ENCODE assay signal across 20 cellular contexts in genomic region chr12:78149459-78149858, GRCh38.
A peak's percentile ranks its signal among the peaks of the same experiment; 100 is the strongest.
DNase-seq lines count a peak whose midpoint lies in the region; ATAC-seq, FAIRE-seq and TF ChIP-seq lines count a peak whose summit lies in the region.
"Had no signal": no experiment of that assay in that cellular context is flagged by ENCODE, and none has a peak within 500 bp of the region (broad histone marks: within the 10 kb centered on the region; RNA-seq: fewer than 3 reads in every experiment).

No MANE protein-coding gene starts in this region.

- no peak for TF ChIP-seq CTCF in glutamatergic neuron (IDR thresholded peaks at IDR 0.05; ENCODE audit: partially characterized antibody, unreplicated experiment)

- no peaks in the 10 kb centered on the region for H3K9me3 ChIP-seq in small intestine (ENCODE audit: control insufficient read depth, low read depth)
- H3K9me3 ChIP-seq: BLaER1, left ventricle myocardium inferior, transverse colon had no signal

- 68 to 75% (median 70%) methylated on average over 2 of the region's 2 CpGs for WGBS in small intestine, 3 donors

- no peaks in the 10 kb centered on the region for H3K4me1 ChIP-seq in small intestine (ENCODE audit: control insufficient read depth in 2 of 2, insufficient read depth in 1 of 2, low read depth in 1 of 2, low read length in 1 of 2)
- H3K4me1 ChIP-seq: BLaER1, transverse colon had no signal

- no peak for FAIRE-seq in small intestine (lab: Jason Lieb, UNC)
- FAIRE-seq: K562, TTC549 had no signal

- peak; percentile 6 for DNase-seq in EL
- DNase-seq in NCI-H1694 (lab: John Stamatoyannopoulos, UW): peak; percentile 12
- DNase-seq in NCI-H774 (lab: John Stamatoyannopoulos, UW): peak; percentile 81
- DNase-seq in glutamatergic neuron: no peak
- DNase-seq in activated CD4-positive, alpha-beta T cell treated with anti-CD3 and anti-CD28 coated beads, Interleukin-2, amount 50 U/mL, for 1 hour: no peak
- no peak for DNase-seq in small intestine
- DNase-seq: activated CD4-positive, alpha-beta memory T cell treated with anti-CD3 and anti-CD28 coated beads, Interleukin-2, amount 10 ng/mL, durations not matched to agents 7 days and 5 days; dermis blood vessel endothelial cell; H7; left ventricle myocardium inferior; naive B cell; retina; transverse colon had no signal

- H3K27me3 Mint-ChIP-seq in glutamatergic neuron (ENCODE audit: unreplicated experiment): peaks cover 2% of the 10 kb centered on the region
- H3K27me3 Mint-ChIP-seq: activated CD4-positive, alpha-beta memory T cell treated with anti-CD3 and anti-CD28 coated beads, Interleukin-2, amount 10 ng/mL, durations not matched to agents 7 days and 5 days; naive B cell had no signal

- no peaks in the 10 kb centered on the region for H3K36me3 ChIP-seq in small intestine (ENCODE audit: control insufficient read depth in 2 of 2, insufficient read depth in 2 of 2, low read length in 2 of 2)
- H3K36me3 ChIP-seq: BLaER1, left ventricle myocardium inferior, transverse colon had no signal

- no peaks in the 10 kb centered on the region for H3K9me3 Mint-ChIP-seq in glutamatergic neuron (ENCODE audit: unreplicated experiment)
- H3K9me3 Mint-ChIP-seq: activated CD4-positive, alpha-beta memory T cell treated with anti-CD3 and anti-CD28 coated beads, Interleukin-2, amount 10 ng/mL, durations not matched to agents 7 days and 5 days; activated T-helper 1 cell treated with anti-CD3 and anti-CD28 coated beads, Interleukin-12 subunit alpha, Interleukin-12 subunit beta, Interleukin-2, Interleukin-4 antibody, amounts not matched to agents 30 ng/mL and 10 ng/mL and 1 ng/mL, durations not matched to agents 14 hours and 24 hours and 36 hours; naive B cell had no signal

- peak overlapping the region; percentile 72 for H3K27ac Mint-ChIP-seq in glutamatergic neuron (ENCODE audit: unreplicated experiment)
- H3K27ac Mint-ChIP-seq: activated CD4-positive, alpha-beta memory T cell treated with anti-CD3 and anti-CD28 coated beads, Interleukin-2, amount 10 ng/mL, durations not matched to agents 7 days and 5 days; activated T-helper 1 cell treated with anti-CD3 and anti-CD28 coated beads, Interleukin-12 subunit alpha, Interleukin-12 subunit beta, Interleukin-2, Interleukin-4 antibody, amounts not matched to agents 30 ng/mL and 10 ng/mL and 1 ng/mL, durations not matched to agents 14 hours and 24 hours and 36 hours; naive B cell had no signal

- no peak overlapping the region for H3K27ac ChIP-seq in small intestine (ENCODE audit: low read depth in 1 of 2, low read length in 1 of 2)
- H3K27ac ChIP-seq: BLaER1, left ventricle myocardium inferior, RWPE1, transverse colon had no signal

- ATAC-seq in HG03469 (IDR thresholded peaks at IDR 0.05; ENCODE audit: unreplicated experiment) (no peak), HG03439 (IDR thresholded peaks at IDR 0.05; ENCODE audit: unreplicated experiment) (no peak)
- ATAC-seq: K562 had no signal

- no peaks in the 10 kb centered on the region for H3K36me3 Mint-ChIP-seq in glutamatergic neuron (ENCODE audit: unreplicated experiment)
- H3K36me3 Mint-ChIP-seq: naive B cell had no signal

- H3K4me3 ChIP-seq in small intestine (ENCODE audit: low read depth in 1 of 2, low read length in 2 of 2): no peak overlapping the region
- H3K4me3 ChIP-seq: BLaER1, K562, left ventricle myocardium inferior, transverse colon had no signal

- no peaks in the 10 kb centered on the region for H3K27me3 ChIP-seq in small intestine (ENCODE audit: control insufficient read depth in 2 of 2, insufficient read depth in 2 of 2, low read length in 2 of 2)
- H3K27me3 ChIP-seq: BLaER1, transverse colon had no signal

- H3K4me3 Mint-ChIP-seq in glutamatergic neuron (ENCODE audit: unreplicated experiment): no peak overlapping the region
- H3K4me3 Mint-ChIP-seq: activated CD4-positive, alpha-beta memory T cell treated with anti-CD3 and anti-CD28 coated beads, Interleukin-2, amount 10 ng/mL, durations not matched to agents 7 days and 5 days; activated T-helper 1 cell treated with anti-CD3 and anti-CD28 coated beads, Interleukin-12 subunit alpha, Interleukin-12 subunit beta, Interleukin-2, Interleukin-4 antibody, amounts not matched to agents 30 ng/mL and 10 ng/mL and 1 ng/mL, durations not matched to agents 14 hours and 24 hours and 36 hours; naive B cell had no signal

- H3K4me1 Mint-ChIP-seq in glutamatergic neuron (ENCODE audit: low read depth, unreplicated experiment): peaks cover 17% of the 10 kb centered on the region
- H3K4me1 Mint-ChIP-seq: activated CD4-positive, alpha-beta memory T cell treated with anti-CD3 and anti-CD28 coated beads, Interleukin-2, amount 10 ng/mL, durations not matched to agents 7 days and 5 days; naive B cell had no signal

Comparison
In these comparisons a context has a peak if more than half of its experiments do, and no peak if none do; other contexts are left out.
1. DNase-seq: peak in EL (single experiment), NCI-H1694 (single experiment) and NCI-H774 (single experiment); none in glutamatergic neuron (single experiment), activated CD4-positive, alpha-beta T cell treated with anti-CD3 and anti-CD28 coated beads, Interleukin-2, amount 50 U/mL, for 1 hour (single experiment) and small intestine (single experiment).